In genomic region chr11:13343067-13343466, GRCh38 we compare ENCODE assay signal across 14 cellular contexts.
DNase-seq lines count a peak whose midpoint lies in the region; ATAC-seq and TF ChIP-seq lines count a peak whose summit lies in the region.
"Had no signal": no experiment of that assay in that cellular context is flagged by ENCODE, and none has a peak within 500 bp of the region (broad histone marks: within the 10 kb centered on the region; RNA-seq: fewer than 3 reads in every experiment).

No MANE protein-coding gene starts in this region.

- H4K20me1 ChIP-seq in OCI-LY3 (ENCODE audit: insufficient read depth, low read length) (no peaks in the 10 kb centered on the region), GM23248 (ENCODE audit: insufficient read depth) (no peaks in the 10 kb centered on the region)

- H3F3A ChIP-seq in GM23248 (ENCODE audit: insufficient read depth): peaks cover 10% of the 10 kb centered on the region

- intact Hi-C loops in Right ventricle myocardium inferior (cut with DNase I): loop anchor here (10.0 kb wide), 1 partner anchor 378 kb away; no protein-coding TSS in a partner anchor

- H3K36me3 ChIP-seq in OCI-LY3 (replicated peaks; ENCODE audit: low read depth, low read length) (no peaks in the 10 kb centered on the region), GM23248 (ENCODE audit: low read depth) (no peaks in the 10 kb centered on the region)
- H3K36me3 ChIP-seq: thoracic aorta had no signal

- H3K9ac ChIP-seq in OCI-LY3 (ENCODE audit: low read length) (no peak overlapping the region), GM23248 (no peak overlapping the region)

- DNase-seq in GM10266 (ENCODE audit: extremely low spot score): peak; percentile 31
- DNase-seq in GM23248: no peak
- DNase-seq in hepatic stellate cell (ENCODE audit: low spot score): no peak
- DNase-seq in NCI-H2171 treated with DMSO at 0.1 percent for 48 hours (lab: John Stamatoyannopoulos, UW): no peak
- no peak for DNase-seq in Right ventricle myocardium inferior (ENCODE audit: missing footprints)
- DNase-seq: activated effector memory CD4-positive, alpha-beta T cell treated with anti-CD3 and anti-CD28 coated beads, Interleukin-2, amount 50 U/mL, for 16 hours; NCI-H1092 treated with DMSO at 0.1 percent for 48 hours; NCI-H526 had no signal

- H3K27me3 ChIP-seq in OCI-LY3 (ENCODE audit: low read depth, low read length) (0 out of 2 replicates have a peak, but pooled peaks cover 3% of the 10 kb centered on the region), GM23248 (replicated peaks; ENCODE audit: insufficient read depth) (no peaks in the 10 kb centered on the region)

- WGBS in GM23248 (ENCODE audit: low coverage in 1 of 2, low lambda C conversion rate in 2 of 2, missing lambda C conversion rate in 2 of 2), 2 experiments: 83 to 84% methylated on average over 4 of the region's 4 CpGs

- ATAC-seq in GM19324 (IDR thresholded peaks at IDR 0.05; ENCODE audit: low FRiP score, unreplicated experiment): peak; percentile 39
- peak; percentile 52 for ATAC-seq in HG02885 (IDR thresholded peaks at IDR 0.05; ENCODE audit: poor library complexity, unreplicated experiment)
- ATAC-seq in Right ventricle myocardium inferior: no peak
- ATAC-seq: esophagus mucosa had no signal

- no peak overlapping the region for H2AFZ ChIP-seq in OCI-LY3 (ENCODE audit: low read depth, low read length)
- no peak overlapping the region for H2AFZ ChIP-seq in GM23248

- in situ Hi-C loops in GM23248 (cut with MboI): loop anchor here (10.0 kb wide), 1 partner anchor 378 kb away; no protein-coding TSS in a partner anchor

- H3K79me2 ChIP-seq in OCI-LY3 (ENCODE audit: low read length) (no peaks in the 10 kb centered on the region), GM23248 (ENCODE audit: insufficient read depth) (peaks cover 79% of the 10 kb centered on the region)

- no peak for TF ChIP-seq CTCF in GM10266 (IDR thresholded peaks at IDR 0.05; ENCODE audit: control insufficient read depth, insufficient read depth, low read depth, missing control alignments)
- TF ChIP-seq CTCF in OCI-LY3 (IDR thresholded peaks at IDR 0.05; ENCODE audit: low read depth, low read length): no peak

- H3K9me2 ChIP-seq in GM23248 (ENCODE audit: insufficient read depth): no peaks in the 10 kb centered on the region

- H3K27ac ChIP-seq in OCI-LY3 (ENCODE audit: low read length) (no peak overlapping the region), GM23248 (no peak overlapping the region)
- H3K27ac ChIP-seq: SK-N-MC, thoracic aorta had no signal

- H3K4me2 ChIP-seq in OCI-LY3 (ENCODE audit: low read length) (0 out of 2 replicates have a peak overlapping the region, but pooled peaks have one; percentile 21), GM23248 (ENCODE audit: unreplicated experiment) (no peak overlapping the region)

- H3K4me1 ChIP-seq in OCI-LY3 (ENCODE audit: low read length): peaks cover 12% of the 10 kb centered on the region
- peaks cover 20% of the 10 kb centered on the region for H3K4me1 ChIP-seq in GM23248 (ENCODE audit: insufficient read depth)

- H3K9me3 ChIP-seq in OCI-LY3 (ENCODE audit: insufficient read depth, low read length) (no peaks in the 10 kb centered on the region), GM23248 (ENCODE audit: low read depth) (no peaks in the 10 kb centered on the region)
- H3K9me3 ChIP-seq: thoracic aorta had no signal

- no peak overlapping the region for H3K4me3 ChIP-seq in OCI-LY3 (ENCODE audit: low read length)
- no peak overlapping the region for H3K4me3 ChIP-seq in GM23248
- H3K4me3 ChIP-seq: SK-N-MC, thoracic aorta had no signal
